Comparison of ENCODE assay signal across 1 cellular context in the genomic region with DNA sequence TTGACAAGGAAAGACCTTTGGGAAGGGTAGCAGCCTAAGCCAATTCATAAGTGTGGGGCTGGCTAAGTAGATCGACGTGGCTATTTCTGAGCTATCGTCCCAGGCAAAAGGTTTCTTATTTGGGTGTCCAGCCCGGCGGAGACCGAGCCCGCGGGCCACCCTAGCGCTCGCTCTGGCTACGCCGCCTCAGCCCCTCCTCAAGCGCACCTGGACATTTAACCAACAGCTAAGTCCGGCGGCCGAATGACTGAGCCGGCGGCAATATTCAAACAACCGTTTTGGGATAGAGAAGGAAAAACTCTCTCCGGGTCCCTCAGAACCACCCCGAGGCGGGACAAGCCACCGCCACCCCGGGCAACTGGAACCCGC.
TF ChIP-seq lines count a peak whose summit lies in the region.

No MANE protein-coding gene starts in this region.

TF ChIP-seq in GM23338, 12 proteins besides CTCF, POLR2A, EP300 and RAD21 (continued from another document):
- TF ChIP-seq, protein P1, sequence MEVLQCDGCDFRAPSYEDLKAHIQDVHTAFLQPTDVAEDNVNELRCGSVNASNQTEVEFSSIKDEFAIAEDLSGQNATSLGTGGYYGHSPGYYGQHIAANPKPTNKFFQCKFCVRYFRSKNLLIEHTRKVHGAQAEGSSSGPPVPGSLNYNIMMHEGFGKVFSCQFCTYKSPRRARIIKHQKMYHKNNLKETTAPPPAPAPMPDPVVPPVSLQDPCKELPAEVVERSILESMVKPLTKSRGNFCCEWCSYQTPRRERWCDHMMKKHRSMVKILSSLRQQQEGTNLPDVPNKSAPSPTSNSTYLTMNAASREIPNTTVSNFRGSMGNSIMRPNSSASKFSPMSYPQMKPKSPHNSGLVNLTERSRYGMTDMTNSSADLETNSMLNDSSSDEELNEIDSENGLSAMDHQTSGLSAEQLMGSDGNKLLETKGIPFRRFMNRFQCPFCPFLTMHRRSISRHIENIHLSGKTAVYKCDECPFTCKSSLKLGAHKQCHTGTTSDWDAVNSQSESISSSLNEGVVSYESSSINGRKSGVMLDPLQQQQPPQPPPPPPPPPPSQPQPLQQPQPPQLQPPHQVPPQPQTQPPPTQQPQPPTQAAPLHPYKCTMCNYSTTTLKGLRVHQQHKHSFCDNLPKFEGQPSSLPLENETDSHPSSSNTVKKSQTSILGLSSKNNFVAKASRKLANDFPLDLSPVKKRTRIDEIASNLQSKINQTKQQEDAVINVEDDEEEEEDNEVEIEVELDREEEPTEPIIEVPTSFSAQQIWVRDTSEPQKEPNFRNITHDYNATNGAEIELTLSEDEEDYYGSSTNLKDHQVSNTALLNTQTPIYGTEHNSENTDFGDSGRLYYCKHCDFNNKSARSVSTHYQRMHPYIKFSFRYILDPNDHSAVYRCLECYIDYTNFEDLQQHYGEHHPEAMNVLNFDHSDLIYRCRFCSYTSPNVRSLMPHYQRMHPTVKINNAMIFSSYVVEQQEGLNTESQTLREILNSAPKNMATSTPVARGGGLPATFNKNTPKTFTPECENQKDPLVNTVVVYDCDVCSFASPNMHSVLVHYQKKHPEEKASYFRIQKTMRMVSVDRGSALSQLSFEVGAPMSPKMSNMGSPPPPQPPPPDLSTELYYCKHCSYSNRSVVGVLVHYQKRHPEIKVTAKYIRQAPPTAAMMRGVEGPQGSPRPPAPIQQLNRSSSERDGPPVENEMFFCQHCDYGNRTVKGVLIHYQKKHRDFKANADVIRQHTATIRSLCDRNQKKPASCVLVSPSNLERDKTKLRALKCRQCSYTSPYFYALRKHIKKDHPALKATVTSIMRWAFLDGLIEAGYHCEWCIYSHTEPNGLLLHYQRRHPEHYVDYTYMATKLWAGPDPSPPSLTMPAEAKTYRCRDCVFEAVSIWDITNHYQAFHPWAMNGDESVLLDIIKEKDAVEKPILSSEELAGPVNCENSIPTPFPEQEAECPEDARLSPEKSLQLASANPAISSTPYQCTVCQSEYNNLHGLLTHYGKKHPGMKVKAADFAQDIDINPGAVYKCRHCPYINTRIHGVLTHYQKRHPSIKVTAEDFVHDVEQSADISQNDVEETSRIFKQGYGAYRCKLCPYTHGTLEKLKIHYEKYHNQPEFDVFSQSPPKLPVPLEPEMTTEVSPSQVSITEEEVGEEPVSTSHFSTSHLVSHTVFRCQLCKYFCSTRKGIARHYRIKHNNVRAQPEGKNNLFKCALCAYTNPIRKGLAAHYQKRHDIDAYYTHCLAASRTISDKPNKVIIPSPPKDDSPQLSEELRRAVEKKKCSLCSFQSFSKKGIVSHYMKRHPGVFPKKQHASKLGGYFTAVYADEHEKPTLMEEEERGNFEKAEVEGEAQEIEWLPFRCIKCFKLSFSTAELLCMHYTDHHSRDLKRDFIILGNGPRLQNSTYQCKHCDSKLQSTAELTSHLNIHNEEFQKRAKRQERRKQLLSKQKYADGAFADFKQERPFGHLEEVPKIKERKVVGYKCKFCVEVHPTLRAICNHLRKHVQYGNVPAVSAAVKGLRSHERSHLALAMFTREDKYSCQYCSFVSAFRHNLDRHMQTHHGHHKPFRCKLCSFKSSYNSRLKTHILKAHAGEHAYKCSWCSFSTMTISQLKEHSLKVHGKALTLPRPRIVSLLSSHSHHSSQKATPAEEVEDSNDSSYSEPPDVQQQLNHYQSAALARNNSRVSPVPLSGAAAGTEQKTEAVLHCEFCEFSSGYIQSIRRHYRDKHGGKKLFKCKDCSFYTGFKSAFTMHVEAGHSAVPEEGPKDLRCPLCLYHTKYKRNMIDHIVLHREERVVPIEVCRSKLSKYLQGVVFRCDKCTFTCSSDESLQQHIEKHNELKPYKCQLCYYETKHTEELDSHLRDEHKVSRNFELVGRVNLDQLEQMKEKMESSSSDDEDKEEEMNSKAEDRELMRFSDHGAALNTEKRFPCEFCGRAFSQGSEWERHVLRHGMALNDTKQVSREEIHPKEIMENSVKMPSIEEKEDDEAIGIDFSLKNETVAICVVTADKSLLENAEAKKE (CRISPR knock-in tag; IDR thresholded peaks at IDR 0.05): no peak
- TF ChIP-seq NANOG (IDR thresholded peaks at IDR 0.05; ENCODE audit: borderline replicate concordance): no peak
- TF ChIP-seq, protein P2, sequence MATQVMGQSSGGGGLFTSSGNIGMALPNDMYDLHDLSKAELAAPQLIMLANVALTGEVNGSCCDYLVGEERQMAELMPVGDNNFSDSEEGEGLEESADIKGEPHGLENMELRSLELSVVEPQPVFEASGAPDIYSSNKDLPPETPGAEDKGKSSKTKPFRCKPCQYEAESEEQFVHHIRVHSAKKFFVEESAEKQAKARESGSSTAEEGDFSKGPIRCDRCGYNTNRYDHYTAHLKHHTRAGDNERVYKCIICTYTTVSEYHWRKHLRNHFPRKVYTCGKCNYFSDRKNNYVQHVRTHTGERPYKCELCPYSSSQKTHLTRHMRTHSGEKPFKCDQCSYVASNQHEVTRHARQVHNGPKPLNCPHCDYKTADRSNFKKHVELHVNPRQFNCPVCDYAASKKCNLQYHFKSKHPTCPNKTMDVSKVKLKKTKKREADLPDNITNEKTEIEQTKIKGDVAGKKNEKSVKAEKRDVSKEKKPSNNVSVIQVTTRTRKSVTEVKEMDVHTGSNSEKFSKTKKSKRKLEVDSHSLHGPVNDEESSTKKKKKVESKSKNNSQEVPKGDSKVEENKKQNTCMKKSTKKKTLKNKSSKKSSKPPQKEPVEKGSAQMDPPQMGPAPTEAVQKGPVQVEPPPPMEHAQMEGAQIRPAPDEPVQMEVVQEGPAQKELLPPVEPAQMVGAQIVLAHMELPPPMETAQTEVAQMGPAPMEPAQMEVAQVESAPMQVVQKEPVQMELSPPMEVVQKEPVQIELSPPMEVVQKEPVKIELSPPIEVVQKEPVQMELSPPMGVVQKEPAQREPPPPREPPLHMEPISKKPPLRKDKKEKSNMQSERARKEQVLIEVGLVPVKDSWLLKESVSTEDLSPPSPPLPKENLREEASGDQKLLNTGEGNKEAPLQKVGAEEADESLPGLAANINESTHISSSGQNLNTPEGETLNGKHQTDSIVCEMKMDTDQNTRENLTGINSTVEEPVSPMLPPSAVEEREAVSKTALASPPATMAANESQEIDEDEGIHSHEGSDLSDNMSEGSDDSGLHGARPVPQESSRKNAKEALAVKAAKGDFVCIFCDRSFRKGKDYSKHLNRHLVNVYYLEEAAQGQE (IDR thresholded peaks at IDR 0.05; ENCODE audit: unreplicated experiment): no peak
- no peak for TF ChIP-seq EZH2phosphoT487 (IDR thresholded peaks at IDR 0.05; ENCODE audit: unreplicated experiment)
- no peak for TF ChIP-seq ZNF114 (CRISPR knock-in tag; IDR thresholded peaks at IDR 0.05)
- TF ChIP-seq, protein P3, sequence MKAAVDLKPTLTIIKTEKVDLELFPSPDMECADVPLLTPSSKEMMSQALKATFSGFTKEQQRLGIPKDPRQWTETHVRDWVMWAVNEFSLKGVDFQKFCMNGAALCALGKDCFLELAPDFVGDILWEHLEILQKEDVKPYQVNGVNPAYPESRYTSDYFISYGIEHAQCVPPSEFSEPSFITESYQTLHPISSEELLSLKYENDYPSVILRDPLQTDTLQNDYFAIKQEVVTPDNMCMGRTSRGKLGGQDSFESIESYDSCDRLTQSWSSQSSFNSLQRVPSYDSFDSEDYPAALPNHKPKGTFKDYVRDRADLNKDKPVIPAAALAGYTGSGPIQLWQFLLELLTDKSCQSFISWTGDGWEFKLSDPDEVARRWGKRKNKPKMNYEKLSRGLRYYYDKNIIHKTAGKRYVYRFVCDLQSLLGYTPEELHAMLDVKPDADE (IDR thresholded peaks at IDR 0.05): no peak
- TF ChIP-seq JUNB (IDR thresholded peaks at IDR 0.05; ENCODE audit: unreplicated experiment): no peak
- TF ChIP-seq EZH2 (IDR thresholded peaks at IDR 0.05; ENCODE audit: low read depth, unreplicated experiment): no peak
- TF ChIP-seq POLR2AphosphoS5 (IDR thresholded peaks at IDR 0.05; ENCODE audit: low read depth): no peak
- TF ChIP-seq CREB1 (CRISPR knock-in tag; IDR thresholded peaks at IDR 0.05; ENCODE audit: low read depth): no peak
TF ChIP-seq in GM23338: peak in this region for 0.
